In the genomic region with DNA sequence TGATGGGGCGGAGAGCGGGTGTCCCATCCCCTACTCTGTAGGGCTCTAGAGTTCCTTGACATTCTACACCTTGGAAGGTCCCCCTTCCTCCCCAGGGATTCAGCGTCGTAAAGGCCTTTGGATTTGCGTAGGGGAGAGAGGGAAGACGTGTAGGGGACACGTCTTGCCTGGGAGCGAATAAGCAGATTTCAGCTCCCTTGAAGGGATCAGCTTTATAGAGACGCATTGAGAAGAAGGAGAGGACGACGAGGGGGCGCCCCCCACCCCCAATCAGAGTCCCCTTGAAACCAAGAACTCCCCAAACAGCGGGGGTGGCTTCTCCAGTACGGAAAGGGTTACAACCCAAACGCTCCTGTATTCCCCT, we compare ENCODE assay signal across 1 cellular context.
TF ChIP-seq lines count a peak whose summit lies in the region.

No MANE protein-coding gene starts in this region.

TF ChIP-seq in HEK293, 187 proteins besides CTCF, POLR2A, EP300 and RAD21 (continued from another document):
- TF ChIP-seq REPIN1 (tag by site-specific recombination; IDR thresholded peaks at IDR 0.05; ENCODE audit: low read depth) = 0 out of 2 replicates have a peak, but pooled peaks have one; percentile 24
- TF ChIP-seq SALL2 (tag by site-specific recombination; IDR thresholded peaks at IDR 0.05; ENCODE audit: borderline replicate concordance) = no peak
- TF ChIP-seq ZNF600 (tag by site-specific recombination; IDR thresholded peaks at IDR 0.05) = 0 out of 2 replicates have a peak, but pooled peaks have one; percentile 24
- TF ChIP-seq ZNF366 (tag by site-specific recombination; conservative IDR thresholded peaks at IDR 0.05) = peak; percentile 72
- 0 out of 2 replicates have a peak, but pooled peaks have one; percentile 7 for TF ChIP-seq ZNF513 (tag by site-specific recombination; IDR thresholded peaks at IDR 0.05)
- TF ChIP-seq ZNF677 (tag by site-specific recombination; IDR thresholded peaks at IDR 0.05) = peak; percentile 5; the same call in 1 of the 2 replicates
TF ChIP-seq in HEK293: peak in this region for 5.
